ENCODE assay signal across 1 cellular context in genomic region chr17:58326609-58327341, GRCh38.
TF ChIP-seq lines count a peak whose summit lies in the region.

No MANE protein-coding gene starts in this region.

TF ChIP-seq in K562, 482 proteins besides CTCF, POLR2A, EP300 and RAD21 (continued from another document and continues in another):
- TF ChIP-seq ZBTB40 (IDR thresholded peaks at IDR 0.05) (no peak), ZBTB40 (CRISPR knock-in tag; IDR thresholded peaks at IDR 0.05) (0 out of 2 replicates have a peak, but pooled peaks have one; percentile 26), ZBTB2 (IDR thresholded peaks at IDR 0.05) (no peak), ETV5 (CRISPR knock-in tag; IDR thresholded peaks at IDR 0.05; ENCODE audit: low read depth) (no peak), FOXJ3 (CRISPR knock-in tag; IDR thresholded peaks at IDR 0.05) (no peak), PCBP1 (IDR thresholded peaks at IDR 0.05; ENCODE audit: low read depth, low read length, poor library complexity, severe bottlenecking) (no peak), NFIX (CRISPR knock-in tag; IDR thresholded peaks at IDR 0.05; ENCODE audit: low read depth) (no peak), FOXK2 (conservative IDR thresholded peaks at IDR 0.05 in 1 of 2, IDR thresholded peaks at IDR 0.05 in 1 of 2; ENCODE audit: low read depth in 2 of 2) (no peak), ZBTB12 (CRISPR knock-in tag; IDR thresholded peaks at IDR 0.05) (no peak), CCNT2 (IDR thresholded peaks at IDR 0.05; ENCODE audit: borderline replicate concordance, extremely low read depth, insufficient read length, low read depth, low read length) (no peak), NFXL1 (CRISPR knock-in tag; IDR thresholded peaks at IDR 0.05) (peak; percentile 41; the same call in 1 of the 2 replicates), ZBTB43 (CRISPR knock-in tag; IDR thresholded peaks at IDR 0.05) (peak; percentile 23; the same call in 1 of the 2 replicates), HDAC3 (IDR thresholded peaks at IDR 0.05; ENCODE audit: borderline replicate concordance, partially characterized antibody) (no peak), GATAD2B (IDR thresholded peaks at IDR 0.05; ENCODE audit: borderline replicate concordance) (no peak), DMBX1 (CRISPR knock-in tag; IDR thresholded peaks at IDR 0.05; ENCODE audit: borderline replicate concordance) (no peak), ZNF655 (CRISPR knock-in tag; IDR thresholded peaks at IDR 0.05) (no peak), DIDO1 (tag; IDR thresholded peaks at IDR 0.05; ENCODE audit: low read depth) (no peak), ZFPM2 (CRISPR knock-in tag; IDR thresholded peaks at IDR 0.05) (no peak), NKRF (IDR thresholded peaks at IDR 0.05; ENCODE audit: borderline replicate concordance) (no peak), ARID3B (CRISPR knock-in tag; IDR thresholded peaks at IDR 0.05; ENCODE audit: borderline replicate concordance) (no peak), SUPT5H (IDR thresholded peaks at IDR 0.05) (peak; percentile 10), ZNF77 (CRISPR knock-in tag; IDR thresholded peaks at IDR 0.05) (no peak), ZNF766 (CRISPR knock-in tag; conservative IDR thresholded peaks at IDR 0.05) (no peak), ZNF277 (CRISPR knock-in tag; IDR thresholded peaks at IDR 0.05; ENCODE audit: borderline replicate concordance) (no peak), TFAP4 (CRISPR knock-in tag; IDR thresholded peaks at IDR 0.05; ENCODE audit: borderline replicate concordance) (no peak; the same call in 1 of the 2 replicates), PHF8 (IDR thresholded peaks at IDR 0.05; ENCODE audit: borderline replicate concordance, low read length) (no peak), HMGXB4 (CRISPR knock-in tag; IDR thresholded peaks at IDR 0.05) (no peak), TGIF2 (CRISPR knock-in tag; IDR thresholded peaks at IDR 0.05) (no peak), ZBTB8A (IDR thresholded peaks at IDR 0.05; ENCODE audit: partially characterized antibody) (no peak), ZC3H11A (IDR thresholded peaks at IDR 0.05; ENCODE audit: low read depth, low read length) (no peak), SIX5 (IDR thresholded peaks at IDR 0.05; ENCODE audit: borderline replicate concordance in 1 of 2, insufficient read depth in 1 of 2, low read depth in 1 of 2, low read length in 2 of 2) (no peak), ZNF764 (CRISPR knock-in tag; IDR thresholded peaks at IDR 0.05; ENCODE audit: low read depth) (no peak), ATF1 (CRISPR knock-in tag; IDR thresholded peaks at IDR 0.05) (no peak), ATF1 (tag; IDR thresholded peaks at IDR 0.05) (no peak), COPS2 (conservative IDR thresholded peaks at IDR 0.05) (no peak), RFX5 (IDR thresholded peaks at IDR 0.05; ENCODE audit: low read depth, low read length) (no peak), RBFOX2 (IDR thresholded peaks at IDR 0.05; ENCODE audit: low read depth, low read length) (peak; percentile 12; the same call in 1 of the 2 replicates), NR4A1 (CRISPR knock-in tag; IDR thresholded peaks at IDR 0.05) (no peak), NR4A1 (tag; IDR thresholded peaks at IDR 0.05) (no peak)
